In the genomic region with DNA sequence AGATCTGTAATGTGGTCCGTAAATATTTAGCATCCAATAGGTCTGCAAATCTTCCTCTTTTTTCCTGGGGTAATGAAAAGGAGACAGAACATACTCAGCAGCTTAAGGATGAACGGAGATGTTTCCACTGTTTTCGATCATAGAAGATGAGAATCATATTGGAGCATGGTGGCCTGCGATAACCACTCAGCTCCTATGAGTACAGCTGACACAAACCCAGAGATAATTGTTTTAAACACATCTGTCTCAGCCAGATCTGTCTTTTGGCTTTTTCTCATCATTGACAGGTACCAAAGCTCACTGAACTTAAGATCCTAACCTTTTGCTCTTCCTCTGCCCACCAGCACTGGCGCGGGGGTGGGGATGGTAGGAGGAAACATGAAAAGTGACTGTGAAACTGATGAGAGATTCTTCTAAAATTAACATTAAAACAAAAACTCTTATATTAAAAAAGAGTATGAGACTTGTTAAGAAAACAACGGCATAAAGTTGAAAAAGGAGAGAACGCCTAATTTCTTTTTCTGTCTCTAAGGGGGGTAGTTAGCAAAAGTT, we compare ENCODE assay signal across 24 cellular contexts.
DNase-seq lines count a peak whose midpoint lies in the region; ATAC-seq lines count a peak whose summit lies in the region.
"Had no signal": no experiment of that assay in that cellular context is flagged by ENCODE, and none has a peak within 500 bp of the region (broad histone marks: within the 10 kb centered on the region; RNA-seq: fewer than 3 reads in every experiment).

No MANE protein-coding gene starts in this region.

- H2BK120ac ChIP-seq in trophoblast cell (ENCODE audit: insufficient read depth, low read length, poor library complexity): no peak overlapping the region

- H3K4me3 ChIP-seq in trophoblast cell (ENCODE audit: low read depth, low read length): no peak overlapping the region
- H3K4me3 ChIP-seq: BLaER1, GM12878, GM23248, HAP-1 had no signal

- no peak overlapping the region for H2AFZ ChIP-seq in trophoblast cell (ENCODE audit: insufficient read depth, low read length, poor library complexity)
- H2AFZ ChIP-seq: GM23248 had no signal

- no peaks in the 10 kb centered on the region for H3K36me3 Mint-ChIP-seq in activated CD4-positive, alpha-beta T cell treated with anti-CD3 and anti-CD28 coated beads for 36 hours (ENCODE audit: low read depth)
- H3K36me3 Mint-ChIP-seq in activated naive CD8-positive, alpha-beta T cell treated with anti-CD3 and anti-CD28 coated beads, Interleukin-2, amount 50 U/mL, for 24 hours (ENCODE audit: low read depth): no peaks in the 10 kb centered on the region

- H2BK12ac ChIP-seq in trophoblast cell (ENCODE audit: low read length): no peak overlapping the region

- H4K91ac ChIP-seq in trophoblast cell (ENCODE audit: low read depth, low read length): no peak overlapping the region

- H3K9me3 ChIP-seq in trophoblast cell (ENCODE audit: insufficient read depth, low read depth, low read length): peaks cover 2% of the 10 kb centered on the region
- H3K9me3 ChIP-seq: HAP-1 had no signal

- no peak overlapping the region for H3K4ac ChIP-seq in trophoblast cell (ENCODE audit: low read depth, low read length)

- intact Hi-C loops in activated CD4-positive, alpha-beta T cell treated with anti-CD3 and anti-CD28 coated beads for 36 hours (cut with DNase I, micrococcal nuclease): no loop called here

- no peak overlapping the region for H3K23ac ChIP-seq in trophoblast cell (ENCODE audit: low read length)

- CTCF ChIA-PET in activated CD4-positive, alpha-beta T cell treated with anti-CD3 and anti-CD28 coated beads for 36 hours (lab: Charles Lee): interaction anchor here (0.7 to 1.0 kb wide), 2 partner anchors 9 to 25 kb away, joined by 3 to 6 read pairs; no protein-coding TSS in a partner anchor

- H2BK5ac ChIP-seq in trophoblast cell (ENCODE audit: low read depth, low read length, poor library complexity): no peak overlapping the region

- peak; percentile 46 for DNase-seq in activated CD4-positive, alpha-beta T cell treated with anti-CD3 and anti-CD28 coated beads for 36 hours
- no peak for DNase-seq in activated CD4-positive, alpha-beta T cell treated with anti-CD3 and anti-CD28 coated beads, Interleukin-2, amount 50 U/mL, for 48 hours
- DNase-seq in stimulated activated CD4-positive, alpha-beta T cell treated with anti-CD3 and anti-CD28 coated beads, Interleukin-2, amount 100 ng/mL, for 4 hours (ENCODE audit: low read depth): peak; percentile 10
- DNase-seq in stimulated activated CD4-positive, alpha-beta T cell treated with anti-CD3 and anti-CD28 coated beads, Interleukin-4, amount 100 ng/mL, for 24 hours: no peak
- peak; percentile 12 for DNase-seq in activated naive CD8-positive, alpha-beta T cell treated with anti-CD3 and anti-CD28 coated beads, Interleukin-2, amount 50 U/mL, for 24 hours
- DNase-seq in stimulated activated CD4-positive, alpha-beta T cell treated with anti-CD3 and anti-CD28 coated beads, Interleukin-4, amount 100 ng/mL, for 4 hours: peak; percentile 11 to 13
- DNase-seq in EL: no peak
- no peak for DNase-seq in trophoblast cell
- DNase-seq: ACHN; CD4-positive, alpha-beta T cell; COR-L47; DMS79 treated with DMSO at 0.1 percent for 48 hours; GM23248; NCI-H1092; NCI-H2081; NCI-H2171; NCI-H524 treated with DMSO at 0.1 percent for 48 hours; NCI-H82; SIG-M5 had no signal

- no peak overlapping the region for H3K4me2 ChIP-seq in trophoblast cell (ENCODE audit: low read length)
- H3K4me2 ChIP-seq: BLaER1 had no signal

- H3K79me1 ChIP-seq in trophoblast cell (ENCODE audit: low read length): no peaks in the 10 kb centered on the region

- no peak overlapping the region for H3K14ac ChIP-seq in trophoblast cell (ENCODE audit: low read length)

- no peak overlapping the region for H2AK5ac ChIP-seq in trophoblast cell (ENCODE audit: low read length)

- no peaks in the 10 kb centered on the region for H3K4me1 ChIP-seq in trophoblast cell (ENCODE audit: control insufficient read depth in 1 of 2, insufficient read depth in 2 of 2, low read length in 2 of 2)
- H3K4me1 ChIP-seq: HAP-1 had no signal

- no peak overlapping the region for H3K27ac Mint-ChIP-seq in activated CD4-positive, alpha-beta T cell treated with anti-CD3 and anti-CD28 coated beads for 36 hours
- no peak overlapping the region for H3K27ac Mint-ChIP-seq in activated naive CD8-positive, alpha-beta T cell treated with anti-CD3 and anti-CD28 coated beads, Interleukin-2, amount 50 U/mL, for 24 hours
- H3K27ac Mint-ChIP-seq: CD4-positive, alpha-beta T cell had no signal

- no peaks in the 10 kb centered on the region for H3K9me3 Mint-ChIP-seq in activated CD4-positive, alpha-beta T cell treated with anti-CD3 and anti-CD28 coated beads for 36 hours (ENCODE audit: low read depth)
- no peaks in the 10 kb centered on the region for H3K9me3 Mint-ChIP-seq in activated naive CD8-positive, alpha-beta T cell treated with anti-CD3 and anti-CD28 coated beads, Interleukin-2, amount 50 U/mL, for 24 hours
- H3K9me3 Mint-ChIP-seq: CD4-positive, alpha-beta T cell had no signal

- H3K9ac ChIP-seq in trophoblast cell (ENCODE audit: low read length): no peak overlapping the region
- H3K9ac ChIP-seq: BLaER1, GM23248 had no signal

- H4K8ac ChIP-seq in trophoblast cell (ENCODE audit: low read depth, low read length): no peak overlapping the region

- peaks cover 35% of the 10 kb centered on the region for H3K4me1 Mint-ChIP-seq in activated CD4-positive, alpha-beta T cell treated with anti-CD3 and anti-CD28 coated beads for 36 hours
- peaks cover 35% of the 10 kb centered on the region for H3K4me1 Mint-ChIP-seq in activated naive CD8-positive, alpha-beta T cell treated with anti-CD3 and anti-CD28 coated beads, Interleukin-2, amount 50 U/mL, for 24 hours

- H3K18ac ChIP-seq in trophoblast cell (ENCODE audit: low read length): no peak overlapping the region

- H3K27me3 Mint-ChIP-seq in activated CD4-positive, alpha-beta T cell treated with anti-CD3 and anti-CD28 coated beads for 36 hours: no peaks in the 10 kb centered on the region
- H3K27me3 Mint-ChIP-seq in activated naive CD8-positive, alpha-beta T cell treated with anti-CD3 and anti-CD28 coated beads, Interleukin-2, amount 50 U/mL, for 24 hours: peaks cover 3% of the 10 kb centered on the region
- H3K27me3 Mint-ChIP-seq: CD4-positive, alpha-beta T cell had no signal

- H3K4me3 Mint-ChIP-seq in activated CD4-positive, alpha-beta T cell treated with anti-CD3 and anti-CD28 coated beads for 36 hours: no peak overlapping the region
- H3K4me3 Mint-ChIP-seq in activated naive CD8-positive, alpha-beta T cell treated with anti-CD3 and anti-CD28 coated beads, Interleukin-2, amount 50 U/mL, for 24 hours: no peak overlapping the region
- H3K4me3 Mint-ChIP-seq: CD4-positive, alpha-beta T cell had no signal

- no peaks in the 10 kb centered on the region for H3K27me3 ChIP-seq in trophoblast cell (ENCODE audit: insufficient read depth, low read length)
- H3K27me3 ChIP-seq: BLaER1 had no signal

- no peak for ATAC-seq in activated CD4-positive, alpha-beta T cell treated with anti-CD3 and anti-CD28 coated beads for 36 hours
- no peak for ATAC-seq in activated naive CD8-positive, alpha-beta T cell treated with anti-CD3 and anti-CD28 coated beads, Interleukin-2, amount 50 U/mL, for 24 hours
- ATAC-seq: GM12878, Panc1 had no signal

- no peak overlapping the region for H3K27ac ChIP-seq in trophoblast cell (ENCODE audit: low read depth, low read length)
- H3K27ac ChIP-seq: 22Rv1, BLaER1, GM23248 had no signal

- no peaks in the 10 kb centered on the region for H3K79me2 ChIP-seq in trophoblast cell (ENCODE audit: control insufficient read depth, insufficient read depth, low read length, poor library complexity)

- POLR2A ChIA-PET in activated CD4-positive, alpha-beta T cell treated with anti-CD3 and anti-CD28 coated beads for 36 hours (lab: Charles Lee): no interaction called here

- no peak overlapping the region for H4K12ac ChIP-seq in trophoblast cell (ENCODE audit: low read depth, low read length)

- H3K36me3 ChIP-seq in trophoblast cell (ENCODE audit: control insufficient read depth in 1 of 2, insufficient read depth in 2 of 2, low read length in 2 of 2): no peaks in the 10 kb centered on the region
- H3K36me3 ChIP-seq: BLaER1, HAP-1 had no signal

- WGBS in trophoblast cell (ENCODE audit: extremely low coverage, insufficient coverage, insufficient read length): no CpG with 5 or more reads among the region's 8 CpGs

Comparison
In these comparisons a context has a peak if more than half of its experiments do, and no peak if none do; other contexts are left out.
1. DNase-seq: peak in activated CD4-positive, alpha-beta T cell treated with anti-CD3 and anti-CD28 coated beads for 36 hours (single experiment), stimulated activated CD4-positive, alpha-beta T cell treated with anti-CD3 and anti-CD28 coated beads, Interleukin-2, amount 100 ng/mL, for 4 hours (single experiment), activated naive CD8-positive, alpha-beta T cell treated with anti-CD3 and anti-CD28 coated beads, Interleukin-2, amount 50 U/mL, for 24 hours (single experiment) and stimulated activated CD4-positive, alpha-beta T cell treated with anti-CD3 and anti-CD28 coated beads, Interleukin-4, amount 100 ng/mL, for 4 hours (2 of 2); none in activated CD4-positive, alpha-beta T cell treated with anti-CD3 and anti-CD28 coated beads, Interleukin-2, amount 50 U/mL, for 48 hours (0 of 2), stimulated activated CD4-positive, alpha-beta T cell treated with anti-CD3 and anti-CD28 coated beads, Interleukin-4, amount 100 ng/mL, for 24 hours (single experiment), EL (single experiment) and trophoblast cell (0 of 2).